Comparison of ENCODE assay signal across 8 cellular contexts in genomic region chr17:19647697-19648474, GRCh38. TPM values are rescaled to one million over a fixed set of nuclear protein-coding genes. Genes with fewer than 3 reads are reported as not detected.
DNase-seq lines count a peak whose midpoint lies in the region; ATAC-seq and TF ChIP-seq lines count a peak whose summit lies in the region.

No MANE protein-coding gene starts in this region.

- no peaks in the 10 kb centered on the region for H3K36me3 ChIP-seq in effector memory CD4-positive, alpha-beta T cell (ENCODE audit: control insufficient read depth, insufficient read depth, low read length)
- H3K36me3 ChIP-seq in lower lobe of right lung = peaks cover 5% of the 10 kb centered on the region

- peak; percentile 23 for DNase-seq in activated T-cell treated with anti-CD3 and anti-CD28 coated beads for 1 hour (ENCODE audit: low read depth)
- no peak for DNase-seq in activated T-cell treated with anti-CD3 and anti-CD28 coated beads, Interleukin-2, amount 50 U/mL, for 1 hour
- peak; percentile 51 for DNase-seq in NCI-H2107 (lab: John Stamatoyannopoulos, UW)
- peak; percentile 62 for DNase-seq in activated CD4-positive, CD25-positive, alpha-beta regulatory T cell treated with anti-CD3 and anti-CD28 coated beads, Interleukin-2, amount 50 U/mL, for 72 hours
- DNase-seq in effector memory CD4-positive, alpha-beta T cell = peak in 2 of 3 donors; percentile 6 to 16
- DNase-seq in lower lobe of right lung = peak; percentile 76
- DNase-seq in stimulated activated CD8-positive, alpha-beta memory T cell treated with anti-CD3 and anti-CD28 coated beads, Interleukin-15, amount 100 ng/mL, for 1 hour (ENCODE audit: low read depth) = peak; percentile 2

- H3K9me3 ChIP-seq in effector memory CD4-positive, alpha-beta T cell (ENCODE audit: control insufficient read depth, low read length) = no peaks in the 10 kb centered on the region
- no peaks in the 10 kb centered on the region for H3K9me3 ChIP-seq in lower lobe of right lung

- no peaks in the 10 kb centered on the region for H3K27me3 ChIP-seq in effector memory CD4-positive, alpha-beta T cell (replicated peaks; ENCODE audit: control insufficient read depth, insufficient read depth, low read length, poor library complexity, severe bottlenecking)
- H3K27me3 ChIP-seq in lower lobe of right lung (ENCODE audit: low read depth) = no peaks in the 10 kb centered on the region

- intact Hi-C loops in lower lobe of right lung (cut with DNase I) = no loop called here

- peaks cover 13% of the 10 kb centered on the region for H3K4me1 ChIP-seq in effector memory CD4-positive, alpha-beta T cell (ENCODE audit: control insufficient read depth, insufficient read depth, low read length, poor library complexity, severe bottlenecking)
- H3K4me1 ChIP-seq in lower lobe of right lung = peaks cover 50% of the 10 kb centered on the region

- ATAC-seq in HG02759 (IDR thresholded peaks at IDR 0.05; ENCODE audit: unreplicated experiment) (peak; percentile 40), lower lobe of right lung (peak; percentile 54 to 67)

- H3K4me3 ChIP-seq in effector memory CD4-positive, alpha-beta T cell (ENCODE audit: insufficient read depth, low read depth, low read length, poor library complexity, severe bottlenecking) = peak overlapping the region; percentile 96
- peak overlapping the region; percentile 93 for H3K4me3 ChIP-seq in lower lobe of right lung

- TF ChIP-seq CTCF in lower lobe of right lung (IDR thresholded peaks at IDR 0.05) = no peak

- H3K27ac ChIP-seq in effector memory CD4-positive, alpha-beta T cell (ENCODE audit: insufficient read depth, low read length, poor library complexity, severe bottlenecking) = peak overlapping the region; percentile 55
- peak overlapping the region; percentile 98 for H3K27ac ChIP-seq in lower lobe of right lung

RNA-seq across cellular contexts. Expression of gene ALDH3A2, which starts 0.7 kb away (rescaled TPM):
- total RNA-seq in lower lobe of right lung = 115 TPM
